Comparison of ENCODE assay signal across 13 cellular contexts in genomic region chr16:10552281-10552680, GRCh38. TPM values are rescaled to one million over a fixed set of nuclear protein-coding genes. Genes with fewer than 3 reads are reported as not detected.
"Had no signal": no experiment of that assay in that cellular context is flagged by ENCODE, and none has a peak within 500 bp of the region (broad histone marks: within the 10 kb centered on the region; RNA-seq: fewer than 3 reads in every experiment).

No MANE protein-coding gene starts in this region.

- H3K4me3 ChIP-seq: adrenal gland, stomach, vagina had no signal

- H3K27ac ChIP-seq: epithelial cell of prostate, vagina had no signal

- H3K27ac Mint-ChIP-seq: activated CD4-positive, alpha-beta T cell treated with anti-CD3 and anti-CD28 coated beads, Interleukin-2, amount 10 ng/mL, durations not matched to agents 24 days and 14 days; T-helper 1 cell treated with Interleukin-12 subunit alpha and Interleukin-12 subunit beta and Interleukin-4 antibody, amounts not matched to agents 30 μg/mL and 1 μg/mL, for 36 hours had no signal

- H3K36me3 ChIP-seq: adrenal gland had no signal

- H3K4me3 Mint-ChIP-seq: nephron progenitor cell had no signal

- H3K4me1 ChIP-seq: adrenal gland, vagina had no signal

- H3K9me3 ChIP-seq: adrenal gland, vagina had no signal

- DNase-seq: activated CD4-positive, alpha-beta T cell treated with anti-CD3 and anti-CD28 coated beads, Interleukin-2, amount 10 ng/mL, durations not matched to agents 24 days and 14 days; activated naive CD4-positive, alpha-beta T cell treated with anti-CD3 and anti-CD28 coated beads, Interleukin-2, amount 50 U/mL, for 16 hours; adrenal gland; central memory CD4-positive, alpha-beta T cell; effector memory CD8-positive, alpha-beta T cell; left colon; nephron progenitor cell; stimulated activated CD4-positive, alpha-beta T cell treated with anti-CD3 and anti-CD28 coated beads, Interleukin-4, amount 100 ng/mL, for 1 hour; stimulated activated CD8-positive, alpha-beta memory T cell treated with anti-CD3 and anti-CD28 coated beads, Interleukin-4, amount 100 ng/mL, for 48 hours; stomach had no signal

- ATAC-seq: left colon had no signal

- H3K27me3 ChIP-seq: adrenal gland, stomach, vagina had no signal

- H3K4me1 Mint-ChIP-seq: nephron progenitor cell had no signal

RNA-seq across cellular contexts. Expression of gene EMP2, which starts 28.1 kb away (rescaled TPM):
- total RNA-seq: activated CD4-positive, alpha-beta T cell treated with anti-CD3 and anti-CD28 coated beads, Interleukin-2, amount 10 ng/mL, durations not matched to agents 24 days and 14 days had no signal
